Comparison of ENCODE assay signal across 18 cellular contexts in the genomic region with DNA sequence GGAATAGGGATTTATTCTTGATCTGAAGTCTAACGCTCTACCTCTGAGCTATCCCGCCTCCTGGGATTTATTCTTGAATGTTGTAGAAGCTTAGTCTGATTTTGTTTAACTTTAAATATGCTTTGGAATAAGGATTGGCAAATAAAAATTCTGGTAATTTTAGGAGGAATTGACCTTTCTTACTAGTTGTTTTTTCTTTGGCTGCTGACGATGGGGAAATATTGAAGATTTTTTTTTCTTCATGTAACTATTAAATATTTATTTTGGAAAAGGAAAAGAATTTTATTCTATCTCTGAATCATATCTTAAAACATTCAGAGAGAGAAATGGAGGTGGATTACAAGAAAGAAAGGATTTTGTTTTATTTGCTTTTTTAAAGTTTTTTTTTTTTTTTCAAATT.
"Had no signal": no experiment of that assay in that cellular context is flagged by ENCODE, and none has a peak within 500 bp of the region (broad histone marks: within the 10 kb centered on the region; RNA-seq: fewer than 3 reads in every experiment).

No MANE protein-coding gene starts in this region.

- H3K4me3 ChIP-seq: coronary artery, esophagus squamous epithelium, lower lobe of right lung, prostate gland, skin epidermis, suprapubic skin had no signal

- H3K27ac ChIP-seq: esophagus squamous epithelium, foreskin keratinocyte, lower lobe of right lung, prostate gland, skin epidermis, suprapubic skin had no signal

- H3K36me3 ChIP-seq: prostate gland had no signal

- ATAC-seq: activated CD8-positive, alpha-beta memory T cell treated with anti-CD3 and anti-CD28 coated beads, Interleukin-2, amount 10 ng/mL, durations not matched to agents 7 days and 5 days; foreskin keratinocyte; lower lobe of right lung; right cardiac atrium had no signal

- H3K9me3 ChIP-seq: esophagus squamous epithelium, lower lobe of right lung, prostate gland, suprapubic skin had no signal

- H3K27me3 ChIP-seq: esophagus squamous epithelium, foreskin keratinocyte, suprapubic skin had no signal

- DNase-seq: activated CD4-positive, alpha-beta memory T cell treated with anti-CD3 and anti-CD28 coated beads, Interleukin-2, amount 10 ng/mL, durations not matched to agents 7 days and 5 days; activated CD4-positive, alpha-beta T cell treated with anti-CD3 and anti-CD28 coated beads for 48 hours; activated CD4-positive, CD25-positive, alpha-beta regulatory T cell; activated CD8-positive, alpha-beta memory T cell treated with anti-CD3 and anti-CD28 coated beads, Interleukin-2, amount 10 ng/mL, durations not matched to agents 7 days and 5 days; esophagus squamous epithelium; foreskin keratinocyte; hypothalamus; islet precursor cell; lower lobe of right lung; occipital lobe; right cardiac atrium; stimulated activated CD4-positive, alpha-beta T cell treated with anti-CD3 and anti-CD28 coated beads, Interleukin-15, amount 100 ng/mL, for 24 hours; stimulated activated CD4-positive, alpha-beta T cell treated with anti-CD3 and anti-CD28 coated beads, Interleukin-2, amount 100 ng/mL, for 48 hours; T1000 had no signal

- H3K4me1 ChIP-seq: foreskin keratinocyte, lower lobe of right lung, prostate gland had no signal
